11 cellular contexts compared by ENCODE assay signal in the genomic region with DNA sequence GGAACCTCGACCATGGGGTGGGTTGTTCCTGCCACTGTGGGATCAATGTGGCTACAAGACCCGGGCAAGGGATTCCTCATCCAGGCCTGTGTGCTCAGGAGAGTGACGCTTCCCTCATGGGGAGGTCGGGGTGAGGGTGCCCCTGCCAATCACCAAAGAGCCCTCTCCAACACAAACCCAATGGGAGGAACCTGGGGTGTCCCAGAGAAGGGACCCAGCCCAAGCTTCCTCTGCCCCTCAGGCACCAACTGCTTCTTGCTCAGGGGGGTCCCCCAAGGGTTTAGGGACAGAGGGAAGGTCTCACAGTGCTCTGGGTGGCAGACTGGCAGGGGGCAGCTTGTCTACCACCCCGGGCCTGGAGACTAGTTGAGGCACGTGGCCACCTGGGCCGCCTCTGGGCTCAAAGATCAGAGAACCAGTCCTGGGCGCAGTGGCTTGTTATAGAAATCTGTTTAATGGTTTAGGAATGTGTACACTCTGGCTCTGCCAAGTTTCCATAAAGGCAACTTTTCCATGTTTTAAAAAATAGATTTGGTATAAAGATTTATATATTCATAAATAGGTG. TPM values are rescaled to one million over a fixed set of nuclear protein-coding genes. Genes with fewer than 3 reads are reported as not detected.
DNase-seq lines count a peak whose midpoint lies in the region; ATAC-seq and TF ChIP-seq lines count a peak whose summit lies in the region.
"Had no signal": no experiment of that assay in that cellular context is flagged by ENCODE, and none has a peak within 500 bp of the region (broad histone marks: within the 10 kb centered on the region; RNA-seq: fewer than 3 reads in every experiment).

No MANE protein-coding gene starts in this region.

- H3K4me1 Mint-ChIP-seq in glutamatergic neuron (ENCODE audit: low read depth, unreplicated experiment), result no peaks in the 10 kb centered on the region

- H3K4me1 ChIP-seq in RWPE2 (ENCODE audit: insufficient read depth, poor library complexity, severe bottlenecking) (peaks cover 4% of the 10 kb centered on the region), left lung (peaks cover 6% of the 10 kb centered on the region in 2 donors), stomach smooth muscle (ENCODE audit: control insufficient read depth, insufficient read depth, low read length) (peaks cover 13% of the 10 kb centered on the region)

- H3K9me3 ChIP-seq in RWPE2 (ENCODE audit: severe bottlenecking) (no peaks in the 10 kb centered on the region), left lung (no peaks in the 10 kb centered on the region), stomach smooth muscle (ENCODE audit: control insufficient read depth in 2 of 2, low read length in 2 of 2) (no peaks in the 10 kb centered on the region)

- peaks cover 2% of the 10 kb centered on the region for H3K27me3 Mint-ChIP-seq in glutamatergic neuron (ENCODE audit: unreplicated experiment)
- H3K27me3 Mint-ChIP-seq: activated CD4-positive, alpha-beta T cell treated with anti-CD3 and anti-CD28 coated beads, Interleukin-2, amount 10 ng/mL, durations not matched to agents 24 days and 14 days had no signal

- H3K36me3 Mint-ChIP-seq in glutamatergic neuron (ENCODE audit: unreplicated experiment), result no peaks in the 10 kb centered on the region

- intact Hi-C loops in left lung (cut with DNase I), result no loop called here

- H3K36me3 ChIP-seq in RWPE2 (ENCODE audit: low read depth), result peaks cover 3% of the 10 kb centered on the region
- H3K36me3 ChIP-seq in left lung, result peaks cover 0 to 14% of the 10 kb centered on the region in 2 donors
- H3K36me3 ChIP-seq in stomach smooth muscle (ENCODE audit: control insufficient read depth in 2 of 2, insufficient read depth in 2 of 2, low read length in 2 of 2), result no peaks in the 10 kb centered on the region

- H3K27ac ChIP-seq in RWPE2 (ENCODE audit: poor library complexity, severe bottlenecking) (peak overlapping the region; percentile 47), left lung (peak overlapping the region; percentile 74 to 83), stomach smooth muscle (ENCODE audit: low read length) (peak overlapping the region; percentile 93)

- TF ChIP-seq CTCF in RWPE2 (IDR thresholded peaks at IDR 0.05; ENCODE audit: poor library complexity, severe bottlenecking) (no peak), epithelial cell of esophagus (IDR thresholded peaks at IDR 0.05; ENCODE audit: insufficient read depth, low read depth, low read length, missing control alignments) (no peak), left lung (IDR thresholded peaks at IDR 0.05) (no peak), glutamatergic neuron (IDR thresholded peaks at IDR 0.05; ENCODE audit: partially characterized antibody, unreplicated experiment) (no peak)

- H3K27me3 ChIP-seq in RWPE2 (ENCODE audit: insufficient read depth, poor library complexity, severe bottlenecking), result no peaks in the 10 kb centered on the region
- no peaks in the 10 kb centered on the region for H3K27me3 ChIP-seq in left lung
- no peaks in the 10 kb centered on the region for H3K27me3 ChIP-seq in stomach smooth muscle (ENCODE audit: control insufficient read depth in 1 of 2, insufficient read depth in 2 of 2, low read length in 2 of 2)

- DNase-seq in RWPE2 (ENCODE audit: low spot score) (no peak), epithelial cell of esophagus (ENCODE audit: low read depth) (peak; percentile 62), left lung (peak in 1 of 2 donors; percentile 51), RKO (ENCODE audit: low spot score) (no peak), glutamatergic neuron (no peak)
- DNase-seq: NCI-H2171 treated with DMSO at 0.1 percent for 48 hours had no signal

- H3K4me3 ChIP-seq in RWPE2 (ENCODE audit: severe bottlenecking) (no peak overlapping the region), epithelial cell of esophagus (ENCODE audit: low read length) (no peak overlapping the region), left lung (no peak overlapping the region), stomach smooth muscle (ENCODE audit: low read length in 2 of 2) (peak overlapping the region in 1 of 2 donors; percentile 49)

- no peak overlapping the region for H3K4me3 Mint-ChIP-seq in glutamatergic neuron (ENCODE audit: unreplicated experiment)
- H3K4me3 Mint-ChIP-seq: activated CD4-positive, alpha-beta T cell treated with anti-CD3 and anti-CD28 coated beads, Interleukin-2, amount 10 ng/mL, durations not matched to agents 24 days and 14 days had no signal

- H3K9me3 Mint-ChIP-seq in glutamatergic neuron (ENCODE audit: unreplicated experiment), result no peaks in the 10 kb centered on the region
- H3K9me3 Mint-ChIP-seq: activated CD4-positive, alpha-beta T cell treated with anti-CD3 and anti-CD28 coated beads, Interleukin-2, amount 10 ng/mL, durations not matched to agents 24 days and 14 days had no signal

- H3K27ac Mint-ChIP-seq in glutamatergic neuron (ENCODE audit: unreplicated experiment), result no peak overlapping the region
- H3K27ac Mint-ChIP-seq: activated CD4-positive, alpha-beta T cell treated with anti-CD3 and anti-CD28 coated beads, Interleukin-2, amount 10 ng/mL, durations not matched to agents 24 days and 14 days had no signal

- H3K9ac ChIP-seq in stomach smooth muscle (ENCODE audit: low read length in 2 of 2), result peak overlapping the region; percentile 3 to 42

- ATAC-seq in RWPE2 (ENCODE audit: low read depth), result peak; percentile 51; the same call in 2 of the 3 replicates
- ATAC-seq in left lung, result peak; percentile 58
- no peak for ATAC-seq in HG03460 (IDR thresholded peaks at IDR 0.05; ENCODE audit: unreplicated experiment)
- ATAC-seq in GM19397 (IDR thresholded peaks at IDR 0.05; ENCODE audit: unreplicated experiment), result no peak

RNA-seq across cellular contexts. Expression of a gene that starts 26.6 kb away (rescaled TPM):
- total RNA-seq in left lung, result 1 to 10 TPM in 1 of 2 donors, not detected in 1; 1.1 TPM
- total RNA-seq in glutamatergic neuron (ENCODE audit: unreplicated experiment), result not detected
- total RNA-seq: activated CD4-positive, alpha-beta T cell treated with anti-CD3 and anti-CD28 coated beads, Interleukin-2, amount 10 ng/mL, durations not matched to agents 24 days and 14 days; subcutaneous adipose tissue had no signal

RNA-seq across cellular contexts. Expression of a gene that starts 34.4 kb away (rescaled TPM):
- total RNA-seq in left lung (10 to 100 TPM; 30.0 to 30.6 TPM), glutamatergic neuron (ENCODE audit: unreplicated experiment) (2.3 TPM)

Comparison
In these comparisons a context has a peak if more than half of its experiments do, and no peak if none do; other contexts are left out.
1. ATAC-seq: peak in RWPE2 (single experiment) and left lung (single experiment); none in HG03460 (single experiment) and GM19397 (single experiment).
2. Peak in every context shown above with its lines, with median percentiles within 50 percentile points of each other: H3K27ac ChIP-seq.